Comparison of ENCODE assay signal across 1 cellular context in genomic region chr10:11852637-11853036, GRCh38. TPM values are rescaled to one million over a fixed set of nuclear protein-coding genes. Genes with fewer than 3 reads are reported as not detected.
"Had no signal": no experiment of that assay in that cellular context is flagged by ENCODE, and none has a peak within 500 bp of the region (broad histone marks: within the 10 kb centered on the region; RNA-seq: fewer than 3 reads in every experiment).

No MANE protein-coding gene starts in this region.

RNA-seq across cellular contexts. Expression of gene PROSER2, which starts 29.5 kb away (rescaled TPM):
- total RNA-seq: OCI-LY7 had no signal
